17 cellular contexts compared by ENCODE assay signal in genomic region chr21:31364265-31364945, GRCh38. TPM values are rescaled to one million over a fixed set of nuclear protein-coding genes. Genes with fewer than 3 reads are reported as not detected.
DNase-seq lines count a peak whose midpoint lies in the region; ATAC-seq and TF ChIP-seq lines count a peak whose summit lies in the region.
"Had no signal": no experiment of that assay in that cellular context is flagged by ENCODE, and none has a peak within 500 bp of the region (broad histone marks: within the 10 kb centered on the region; RNA-seq: fewer than 3 reads in every experiment).

No MANE protein-coding gene starts in this region.

- POLR2A ChIA-PET in naive thymus-derived CD8-positive, alpha-beta T cell (lab: Charles Lee): interaction anchor here (0.6 to 2.4 kb wide), 5 partner anchors 11 to 147 kb away, joined by 3 to 9 read pairs (median 3); no protein-coding TSS in a partner anchor

- H3K27me3 Mint-ChIP-seq in CD4-positive, CD25-positive, alpha-beta regulatory T cell: no peaks in the 10 kb centered on the region
- H3K27me3 Mint-ChIP-seq in T-helper 17 cell: no peaks in the 10 kb centered on the region
- no peaks in the 10 kb centered on the region for H3K27me3 Mint-ChIP-seq in naive thymus-derived CD8-positive, alpha-beta T cell
- H3K27me3 Mint-ChIP-seq: memory B cell had no signal

- H3F3A ChIP-seq in MM.1S (ENCODE audit: insufficient read depth, low read length): peaks cover 7% of the 10 kb centered on the region; the same call in 1 of the 2 replicates

- H3K27me3 ChIP-seq in CD4-positive, CD25-positive, alpha-beta regulatory T cell (ENCODE audit: control insufficient read depth, insufficient read depth, low read length): no peaks in the 10 kb centered on the region
- H3K27me3 ChIP-seq in MM.1S (replicated peaks; ENCODE audit: insufficient read depth, low read length): no peaks in the 10 kb centered on the region
- H3K27me3 ChIP-seq: tibial artery had no signal

- H3K27ac ChIP-seq in CD4-positive, CD25-positive, alpha-beta regulatory T cell (ENCODE audit: insufficient read depth, low read length, poor library complexity, severe bottlenecking): no peak overlapping the region
- no peak overlapping the region for H3K27ac ChIP-seq in MM.1S (ENCODE audit: low read length)
- H3K27ac ChIP-seq: 22Rv1, tibial artery had no signal

- no peaks in the 10 kb centered on the region for H3K36me3 Mint-ChIP-seq in CD4-positive, CD25-positive, alpha-beta regulatory T cell
- no peaks in the 10 kb centered on the region for H3K36me3 Mint-ChIP-seq in T-helper 17 cell (ENCODE audit: low read depth)
- H3K36me3 Mint-ChIP-seq in naive thymus-derived CD8-positive, alpha-beta T cell: peaks cover 0 to 2% (median 0%) of the 10 kb centered on the region in 3 donors
- H3K36me3 Mint-ChIP-seq: memory B cell had no signal

- H3K4me2 ChIP-seq in MM.1S (ENCODE audit: low read depth, low read length): no peak overlapping the region
- H3K4me2 ChIP-seq: smooth muscle cell had no signal

- no peaks in the 10 kb centered on the region for H4K20me1 ChIP-seq in MM.1S (ENCODE audit: insufficient read depth, low read length)

- no peaks in the 10 kb centered on the region for H3K79me2 ChIP-seq in MM.1S (ENCODE audit: low read length)

- H3K4me3 ChIP-seq in CD4-positive, CD25-positive, alpha-beta regulatory T cell (ENCODE audit: low read depth, low read length): peak overlapping the region; percentile 29
- H3K4me3 ChIP-seq in MM.1S (ENCODE audit: low read length): no peak overlapping the region
- H3K4me3 ChIP-seq: smooth muscle cell, tibial artery had no signal

- H3K9ac ChIP-seq in MM.1S (ENCODE audit: low read length): no peak overlapping the region

- H3K4me1 Mint-ChIP-seq in CD4-positive, CD25-positive, alpha-beta regulatory T cell: peaks cover 19 to 25% (median 20%) of the 10 kb centered on the region in 4 donors
- H3K4me1 Mint-ChIP-seq in T-helper 17 cell: peaks cover 24% of the 10 kb centered on the region
- peaks cover 19 to 39% (median 32%) of the 10 kb centered on the region in 4 donors for H3K4me1 Mint-ChIP-seq in naive thymus-derived CD8-positive, alpha-beta T cell
- H3K4me1 Mint-ChIP-seq: memory B cell had no signal

- peaks cover 19% of the 10 kb centered on the region for H3K4me1 ChIP-seq in CD4-positive, CD25-positive, alpha-beta regulatory T cell (ENCODE audit: control insufficient read depth, insufficient read depth, low read length, poor library complexity, severe bottlenecking)
- H3K4me1 ChIP-seq in MM.1S (ENCODE audit: low read length): peaks cover 34% of the 10 kb centered on the region
- H3K4me1 ChIP-seq: tibial artery had no signal

- peak; percentile 22 for DNase-seq in NK-92 treated with Interleukin-12 subunit alpha and Interleukin-12 subunit beta, amount 100 ng/mL, for 24 hours (lab: John Stamatoyannopoulos, UW)
- DNase-seq in NK-92 (lab: John Stamatoyannopoulos, UW; ENCODE audit: unreplicated experiment): no peak
- DNase-seq in CD4-positive, CD25-positive, alpha-beta regulatory T cell: no peak
- DNase-seq in T-helper 17 cell: no peak
- no peak for DNase-seq in naive thymus-derived CD8-positive, alpha-beta T cell
- DNase-seq in NCI-H1048 (lab: John Stamatoyannopoulos, UW): no peak
- no peak for DNase-seq in MM.1S
- no peak for DNase-seq in COLO829 (ENCODE audit: low spot score)
- DNase-seq: foreskin fibroblast, hypothalamus, kidney glomerular epithelial cell, NCI-H1694, NCI-H226, tibial artery had no signal

- no peaks in the 10 kb centered on the region for H3K9me2 ChIP-seq in MM.1S (replicated peaks; ENCODE audit: insufficient read depth, low read length)

- H3K36me3 ChIP-seq in CD4-positive, CD25-positive, alpha-beta regulatory T cell (ENCODE audit: control insufficient read depth, insufficient read depth, low read length): no peaks in the 10 kb centered on the region
- no peaks in the 10 kb centered on the region for H3K36me3 ChIP-seq in MM.1S (replicated peaks; ENCODE audit: insufficient read depth, low read length)
- H3K36me3 ChIP-seq: tibial artery had no signal

- no peak overlapping the region for H2AFZ ChIP-seq in MM.1S (ENCODE audit: low read length)

- no peak for ATAC-seq in CD4-positive, CD25-positive, alpha-beta regulatory T cell (ENCODE audit: low read depth in 2 of 2)
- no peak for ATAC-seq in T-helper 17 cell
- ATAC-seq in naive thymus-derived CD8-positive, alpha-beta T cell: peak in 1 of 2 donors; percentile 30

- peaks cover 0 to 12% (median 2%) of the 10 kb centered on the region in 7 donors for H3K9me3 Mint-ChIP-seq in CD4-positive, CD25-positive, alpha-beta regulatory T cell
- H3K9me3 Mint-ChIP-seq in naive thymus-derived CD8-positive, alpha-beta T cell: peaks cover 0 to 17% (median 4%) of the 10 kb centered on the region in 9 donors

- peak overlapping the region; percentile 6 to 61 (median 22) for H3K4me3 Mint-ChIP-seq in CD4-positive, CD25-positive, alpha-beta regulatory T cell
- H3K4me3 Mint-ChIP-seq in T-helper 17 cell: peak overlapping the region; percentile 66
- peak overlapping the region; percentile 23 to 79 (median 68) for H3K4me3 Mint-ChIP-seq in naive thymus-derived CD8-positive, alpha-beta T cell
- H3K4me3 Mint-ChIP-seq: memory B cell had no signal

- no peak for TF ChIP-seq CTCF in MM.1S (IDR thresholded peaks at IDR 0.05; ENCODE audit: low read length)

- H3K27ac Mint-ChIP-seq in CD4-positive, CD25-positive, alpha-beta regulatory T cell: peak overlapping the region in 2 of 3 donors; percentile 26 to 33
- H3K27ac Mint-ChIP-seq in T-helper 17 cell: peak overlapping the region; percentile 84
- peak overlapping the region in 5 of 10 donors; percentile 29 to 51 (median 47) for H3K27ac Mint-ChIP-seq in naive thymus-derived CD8-positive, alpha-beta T cell
- H3K27ac Mint-ChIP-seq: memory B cell had no signal

- peaks cover 0 to 4% of the 10 kb centered on the region in 2 experiments for H3K9me3 ChIP-seq in CD4-positive, CD25-positive, alpha-beta regulatory T cell (ENCODE audit: control insufficient read depth in 2 of 2, low read length in 2 of 2)
- H3K9me3 ChIP-seq in T-helper 17 cell (ENCODE audit: control insufficient read depth, low read length, poor library complexity, severe bottlenecking) (peaks cover 3% of the 10 kb centered on the region), MM.1S (replicated peaks; ENCODE audit: insufficient read depth, low read length) (no peaks in the 10 kb centered on the region; the same call in 1 of the 2 replicates)
- H3K9me3 ChIP-seq: tibial artery had no signal

RNA-seq across cellular contexts. Expression of gene TIAM1, which starts 20.3 kb away (rescaled TPM):
- total RNA-seq in CD4-positive, CD25-positive, alpha-beta regulatory T cell: 142 TPM
- polyA plus RNA-seq in CD4-positive, CD25-positive, alpha-beta regulatory T cell: 10 to 100 TPM; 31.1 to 51.8 (median 35.1) TPM
- 10 to 100 TPM; 54.2 to 68.7 TPM for total RNA-seq in T-helper 17 cell
- 1 to 10 TPM; 9.4 to 9.8 TPM for total RNA-seq in naive thymus-derived CD8-positive, alpha-beta T cell
- 1 to 10 TPM; 2.7 to 4.0 (median 3.4) TPM for polyA plus RNA-seq in naive thymus-derived CD8-positive, alpha-beta T cell

Comparison
In these comparisons a context has a peak if more than half of its experiments do, and no peak if none do; other contexts are left out.
1. RNA of gene TIAM1, which starts 20.3 kb away (total RNA-seq): 142 TPM in CD4-positive, CD25-positive, alpha-beta regulatory T cell (single experiment) and 54.2 to 68.7 TPM in T-helper 17 cell; 9.4 to 9.8 TPM in naive thymus-derived CD8-positive, alpha-beta T cell; every median in the first group is over 4 times any median in the second.
2. Peak in every context shown above with its lines, with median percentiles within 50 percentile points of each other: H3K4me3 Mint-ChIP-seq.